1 cellular context compared by ENCODE assay signal in the genomic region with DNA sequence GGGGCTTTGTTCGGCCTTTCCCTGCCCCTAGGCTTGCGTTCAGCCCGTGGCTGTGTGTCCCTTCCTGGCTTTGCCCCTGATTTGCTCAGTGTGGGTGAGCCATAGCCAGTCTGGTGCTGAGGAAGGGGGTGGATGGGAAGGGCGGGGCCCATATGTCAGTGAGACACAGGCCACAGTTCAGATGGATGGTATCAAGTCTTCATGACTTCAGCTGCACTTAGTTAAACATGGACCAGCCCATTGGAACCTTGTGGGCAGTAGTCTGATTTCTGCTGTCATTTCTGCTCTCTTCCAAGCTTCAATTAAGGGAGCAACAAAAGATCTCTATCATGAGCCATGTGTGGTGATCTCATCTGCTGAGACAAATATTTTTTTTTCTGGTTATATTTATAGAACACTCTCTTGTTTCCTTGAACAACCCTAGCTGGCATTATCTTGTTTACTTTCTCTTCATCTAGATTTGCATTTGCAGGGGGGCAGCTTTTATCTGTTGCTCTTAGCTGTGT.
TF ChIP-seq lines count a peak whose summit lies in the region.

No MANE protein-coding gene starts in this region.

TF ChIP-seq in GM12878, 131 proteins besides CTCF, POLR2A, EP300 and RAD21:
- TF ChIP-seq ATF2 (IDR thresholded peaks at IDR 0.05; ENCODE audit: low read length) (peak; percentile 54; the same call in 1 of the 2 replicates), MXI1 (IDR thresholded peaks at IDR 0.05; ENCODE audit: low read depth, low read length) (no peak), NR2C2 (IDR thresholded peaks at IDR 0.05; ENCODE audit: borderline replicate concordance, control insufficient read depth, insufficient read length, low read depth) (no peak), BCL3 (IDR thresholded peaks at IDR 0.05; ENCODE audit: borderline replicate concordance, insufficient read depth, low read depth, low read length, poor library complexity, severe bottlenecking) (no peak), FOXK2 (IDR thresholded peaks at IDR 0.05) (peak; percentile 84), ETV6 (conservative IDR thresholded peaks at IDR 0.05 in 1 of 2, IDR thresholded peaks at IDR 0.05 in 1 of 2; ENCODE audit: borderline replicate concordance in 1 of 2, low read depth in 1 of 2) (no peak), PBX3 (IDR thresholded peaks at IDR 0.05; ENCODE audit: insufficient replicate concordance, low read depth, low read length) (no peak), ATF7 (IDR thresholded peaks at IDR 0.05; ENCODE audit: low read depth) (peak; percentile 80), PKNOX1 (IDR thresholded peaks at IDR 0.05) (peak; percentile 13; the same call in 1 of the 2 replicates), ZNF384 (IDR thresholded peaks at IDR 0.05; ENCODE audit: borderline replicate concordance, low read depth, low read length) (peak; percentile 54; the same call in 1 of the 2 replicates), MEF2A (IDR thresholded peaks at IDR 0.05; ENCODE audit: insufficient read depth, low read depth, low read length) (peak; percentile 57; the same call in 1 of the 2 replicates), MEF2B (IDR thresholded peaks at IDR 0.05; ENCODE audit: partially characterized antibody, poor library complexity, severe bottlenecking) (no peak), ZNF687 (IDR thresholded peaks at IDR 0.05) (peak; percentile 24; the same call in 1 of the 2 replicates)
- TF ChIP-seq, protein P1, sequence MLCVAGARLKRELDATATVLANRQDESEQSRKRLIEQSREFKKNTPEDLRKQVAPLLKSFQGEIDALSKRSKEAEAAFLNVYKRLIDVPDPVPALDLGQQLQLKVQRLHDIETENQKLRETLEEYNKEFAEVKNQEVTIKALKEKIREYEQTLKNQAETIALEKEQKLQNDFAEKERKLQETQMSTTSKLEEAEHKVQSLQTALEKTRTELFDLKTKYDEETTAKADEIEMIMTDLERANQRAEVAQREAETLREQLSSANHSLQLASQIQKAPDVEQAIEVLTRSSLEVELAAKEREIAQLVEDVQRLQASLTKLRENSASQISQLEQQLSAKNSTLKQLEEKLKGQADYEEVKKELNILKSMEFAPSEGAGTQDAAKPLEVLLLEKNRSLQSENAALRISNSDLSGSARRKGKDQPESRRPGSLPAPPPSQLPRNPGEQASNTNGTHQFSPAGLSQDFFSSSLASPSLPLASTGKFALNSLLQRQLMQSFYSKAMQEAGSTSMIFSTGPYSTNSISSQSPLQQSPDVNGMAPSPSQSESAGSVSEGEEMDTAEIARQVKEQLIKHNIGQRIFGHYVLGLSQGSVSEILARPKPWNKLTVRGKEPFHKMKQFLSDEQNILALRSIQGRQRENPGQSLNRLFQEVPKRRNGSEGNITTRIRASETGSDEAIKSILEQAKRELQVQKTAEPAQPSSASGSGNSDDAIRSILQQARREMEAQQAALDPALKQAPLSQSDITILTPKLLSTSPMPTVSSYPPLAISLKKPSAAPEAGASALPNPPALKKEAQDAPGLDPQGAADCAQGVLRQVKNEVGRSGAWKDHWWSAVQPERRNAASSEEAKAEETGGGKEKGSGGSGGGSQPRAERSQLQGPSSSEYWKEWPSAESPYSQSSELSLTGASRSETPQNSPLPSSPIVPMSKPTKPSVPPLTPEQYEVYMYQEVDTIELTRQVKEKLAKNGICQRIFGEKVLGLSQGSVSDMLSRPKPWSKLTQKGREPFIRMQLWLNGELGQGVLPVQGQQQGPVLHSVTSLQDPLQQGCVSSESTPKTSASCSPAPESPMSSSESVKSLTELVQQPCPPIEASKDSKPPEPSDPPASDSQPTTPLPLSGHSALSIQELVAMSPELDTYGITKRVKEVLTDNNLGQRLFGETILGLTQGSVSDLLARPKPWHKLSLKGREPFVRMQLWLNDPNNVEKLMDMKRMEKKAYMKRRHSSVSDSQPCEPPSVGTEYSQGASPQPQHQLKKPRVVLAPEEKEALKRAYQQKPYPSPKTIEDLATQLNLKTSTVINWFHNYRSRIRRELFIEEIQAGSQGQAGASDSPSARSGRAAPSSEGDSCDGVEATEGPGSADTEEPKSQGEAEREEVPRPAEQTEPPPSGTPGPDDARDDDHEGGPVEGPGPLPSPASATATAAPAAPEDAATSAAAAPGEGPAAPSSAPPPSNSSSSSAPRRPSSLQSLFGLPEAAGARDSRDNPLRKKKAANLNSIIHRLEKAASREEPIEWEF (IDR thresholded peaks at IDR 0.05; ENCODE audit: insufficient replicate concordance, low read depth, low read length): no peak
- TF ChIP-seq, protein P2, sequence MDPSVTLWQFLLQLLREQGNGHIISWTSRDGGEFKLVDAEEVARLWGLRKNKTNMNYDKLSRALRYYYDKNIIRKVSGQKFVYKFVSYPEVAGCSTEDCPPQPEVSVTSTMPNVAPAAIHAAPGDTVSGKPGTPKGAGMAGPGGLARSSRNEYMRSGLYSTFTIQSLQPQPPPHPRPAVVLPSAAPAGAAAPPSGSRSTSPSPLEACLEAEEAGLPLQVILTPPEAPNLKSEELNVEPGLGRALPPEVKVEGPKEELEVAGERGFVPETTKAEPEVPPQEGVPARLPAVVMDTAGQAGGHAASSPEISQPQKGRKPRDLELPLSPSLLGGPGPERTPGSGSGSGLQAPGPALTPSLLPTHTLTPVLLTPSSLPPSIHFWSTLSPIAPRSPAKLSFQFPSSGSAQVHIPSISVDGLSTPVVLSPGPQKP (IDR thresholded peaks at IDR 0.05; ENCODE audit: low read depth, low read length): no peak
TF ChIP-seq in GM12878: peak in this region for 7.
